In the genomic region with DNA sequence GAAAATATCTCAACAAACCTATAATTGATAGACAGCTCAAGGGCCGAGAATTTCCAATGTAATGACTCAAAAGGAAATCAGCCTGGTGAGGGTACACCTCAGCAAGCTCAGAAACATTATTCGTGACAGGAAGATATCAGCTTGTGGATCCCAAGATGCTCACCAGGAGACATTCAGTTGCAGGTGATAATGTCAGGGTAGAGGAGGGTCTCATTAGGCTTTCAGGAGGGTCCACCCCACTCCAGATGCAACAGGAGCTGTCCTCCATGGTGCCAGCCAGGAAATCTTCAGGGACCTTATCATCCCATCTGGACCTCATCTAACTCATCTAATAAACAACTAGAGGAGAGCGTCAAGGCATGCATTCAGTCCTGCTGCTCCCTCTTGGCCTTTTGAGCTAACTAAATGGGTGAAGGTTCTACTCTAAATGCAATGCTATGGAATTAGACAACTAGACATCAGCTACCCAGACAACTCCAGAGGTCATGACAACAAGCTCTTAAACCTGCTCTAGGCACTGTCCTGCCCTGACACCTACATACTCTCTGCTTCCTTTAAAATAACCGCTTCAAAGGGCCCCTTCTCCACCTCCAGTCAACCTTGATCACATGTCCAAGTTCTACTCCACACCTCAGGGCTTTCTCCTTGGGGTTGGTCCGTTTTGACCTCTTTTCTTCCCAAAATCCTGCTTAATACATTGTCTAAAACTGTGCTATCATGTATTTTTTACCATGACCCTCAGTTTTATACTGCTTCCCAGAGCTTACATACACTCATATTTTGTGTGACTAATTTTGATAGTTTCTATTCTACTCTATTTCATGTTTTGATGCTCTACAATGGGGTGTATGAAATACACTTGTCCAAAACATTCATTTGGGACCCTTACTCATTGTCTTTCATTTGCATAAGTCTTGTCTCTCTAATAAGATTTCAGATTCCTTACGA, we compare ENCODE assay signal across 18 cellular contexts. TPM values are rescaled to one million over a fixed set of nuclear protein-coding genes. Genes with fewer than 3 reads are reported as not detected.
A peak's percentile ranks its signal among the peaks of the same experiment; 100 is the strongest.
DNase-seq lines count a peak whose midpoint lies in the region; FAIRE-seq and TF ChIP-seq lines count a peak whose summit lies in the region.
"Had no signal": no experiment of that assay in that cellular context is flagged by ENCODE, and none has a peak within 500 bp of the region (broad histone marks: within the 10 kb centered on the region; RNA-seq: fewer than 3 reads in every experiment).

No MANE protein-coding gene starts in this region.

- H3K27me3 ChIP-seq in ascending aorta = no peaks in the 10 kb centered on the region
- H3K27me3 ChIP-seq: testis had no signal

- peak overlapping the region; percentile 87 for H3K27ac Mint-ChIP-seq in activated naive CD4-positive, alpha-beta T cell treated with anti-CD3 and anti-CD28 coated beads, Interleukin-2, amount 10 ng/mL, durations not matched to agents 7 days and 5 days
- H3K27ac Mint-ChIP-seq in endothelial cell (ENCODE audit: unreplicated experiment) = no peak overlapping the region

- H3K27me3 Mint-ChIP-seq in activated naive CD4-positive, alpha-beta T cell treated with anti-CD3 and anti-CD28 coated beads, Interleukin-2, amount 10 ng/mL, durations not matched to agents 7 days and 5 days = no peaks in the 10 kb centered on the region
- peaks cover 3% of the 10 kb centered on the region for H3K27me3 Mint-ChIP-seq in endothelial cell (ENCODE audit: unreplicated experiment)

- H3K27ac ChIP-seq in substantia nigra (ENCODE audit: low read depth, low read length, poor library complexity, severe bottlenecking) (no peak overlapping the region), ascending aorta (no peak overlapping the region)
- H3K27ac ChIP-seq: neutrophil, testis had no signal

- no peaks in the 10 kb centered on the region for H3K4me1 ChIP-seq in ascending aorta
- H3K4me1 ChIP-seq: testis had no signal

- no peak overlapping the region for H3K4me3 ChIP-seq in ascending aorta
- H3K4me3 ChIP-seq: smooth muscle cell, testis had no signal

- no peak for DNase-seq in activated naive CD4-positive, alpha-beta T cell treated with anti-CD3 and anti-CD28 coated beads, Interleukin-2, amount 10 ng/mL, durations not matched to agents 7 days and 5 days
- DNase-seq in activated naive CD4-positive, alpha-beta T cell treated with Interleukin-2 at 50 U/mL for 16 hours = no peak
- DNase-seq in activated CD8-positive, alpha-beta memory T cell treated with anti-CD3 and anti-CD28 coated beads, Interleukin-2, amount 50 U/mL, for 48 hours = peak; percentile 61
- DNase-seq in endothelial cell (ENCODE audit: low spot score) (no peak), H54 (ENCODE audit: insufficient read length, low spot score) (no peak), GM20000 (ENCODE audit: low spot score) (no peak), substantia nigra (lab: John Stamatoyannopoulos, UW) (no peak), ascending aorta (ENCODE audit: low spot score in 2 of 2) (no peak)
- DNase-seq: effector CD8-positive, alpha-beta T cell; glutamatergic neuron; stimulated activated CD4-positive, alpha-beta T cell treated with anti-CD3 and anti-CD28 coated beads, Interleukin-4, amount 100 ng/mL, for 4 hours; T1000; testis had no signal

- H3K4me3 Mint-ChIP-seq in activated naive CD4-positive, alpha-beta T cell treated with anti-CD3 and anti-CD28 coated beads, Interleukin-2, amount 10 ng/mL, durations not matched to agents 7 days and 5 days = peak overlapping the region; percentile 40
- H3K4me3 Mint-ChIP-seq in endothelial cell (ENCODE audit: unreplicated experiment) = peak overlapping the region; percentile 2

- no peak for FAIRE-seq in H54 (lab: Jason Lieb, UNC)
- FAIRE-seq: astrocyte had no signal

- H3K36me3 Mint-ChIP-seq in activated naive CD4-positive, alpha-beta T cell treated with anti-CD3 and anti-CD28 coated beads, Interleukin-2, amount 10 ng/mL, durations not matched to agents 7 days and 5 days = peaks cover 35% of the 10 kb centered on the region
- H3K36me3 Mint-ChIP-seq in endothelial cell (ENCODE audit: low read depth, unreplicated experiment) = peaks cover 10% of the 10 kb centered on the region

- peaks cover 75% of the 10 kb centered on the region for H3K4me1 Mint-ChIP-seq in activated naive CD4-positive, alpha-beta T cell treated with anti-CD3 and anti-CD28 coated beads, Interleukin-2, amount 10 ng/mL, durations not matched to agents 7 days and 5 days
- H3K4me1 Mint-ChIP-seq in endothelial cell (ENCODE audit: unreplicated experiment) = peaks cover 35% of the 10 kb centered on the region

- H3K9me3 ChIP-seq in ascending aorta = no peaks in the 10 kb centered on the region
- H3K9me3 ChIP-seq: neutrophil, testis had no signal

- no peak for TF ChIP-seq POLR2A in H54 (IDR thresholded peaks at IDR 0.05; ENCODE audit: low read depth, low read length)

- TF ChIP-seq CTCF in endothelial cell (IDR thresholded peaks at IDR 0.05; ENCODE audit: unreplicated experiment) (no peak), GM20000 (IDR thresholded peaks at IDR 0.05; ENCODE audit: extremely low read depth, missing control alignments) (no peak), ascending aorta (IDR thresholded peaks at IDR 0.05) (no peak)

- CTCF ChIA-PET in activated naive CD4-positive, alpha-beta T cell treated with anti-CD3 and anti-CD28 coated beads, Interleukin-2, amount 10 ng/mL, durations not matched to agents 7 days and 5 days (lab: Charles Lee) = interaction anchor here (0.7 to 4.2 kb wide), 14 partner anchors 9 to 286 kb away, joined by 3 to 16 read pairs (median 4); a partner anchor contains a TSS

- intact Hi-C loops in ascending aorta (cut with DNase I) = no loop called here

- H3K9me3 Mint-ChIP-seq in activated naive CD4-positive, alpha-beta T cell treated with anti-CD3 and anti-CD28 coated beads, Interleukin-2, amount 10 ng/mL, durations not matched to agents 7 days and 5 days = peaks cover 16% of the 10 kb centered on the region
- no peaks in the 10 kb centered on the region for H3K9me3 Mint-ChIP-seq in endothelial cell (ENCODE audit: unreplicated experiment)

- H3K36me3 ChIP-seq in ascending aorta = no peaks in the 10 kb centered on the region
- H3K36me3 ChIP-seq: neutrophil had no signal

RNA-seq across cellular contexts. Expression of a gene that starts 4.2 kb away (rescaled TPM):
- total RNA-seq in endothelial cell (ENCODE audit: unreplicated experiment) (220 TPM), ascending aorta (89.3 TPM)
- total RNA-seq: fibroblast of lung, smooth muscle cell had no signal

RNA-seq across cellular contexts. Expression of a gene that starts 16.6 kb away (rescaled TPM):
- total RNA-seq in endothelial cell (ENCODE audit: unreplicated experiment) (3.6 TPM), ascending aorta (21.2 TPM)
- total RNA-seq: astrocyte, SK-MEL-5, smooth muscle cell had no signal

RNA-seq across cellular contexts. Expression of a gene that starts 47.6 kb away (rescaled TPM):
- total RNA-seq in endothelial cell (ENCODE audit: unreplicated experiment) (1.9 TPM), ascending aorta (12.3 TPM)
- total RNA-seq: astrocyte, smooth muscle cell had no signal
